25 cellular contexts compared by ENCODE assay signal in the genomic region with DNA sequence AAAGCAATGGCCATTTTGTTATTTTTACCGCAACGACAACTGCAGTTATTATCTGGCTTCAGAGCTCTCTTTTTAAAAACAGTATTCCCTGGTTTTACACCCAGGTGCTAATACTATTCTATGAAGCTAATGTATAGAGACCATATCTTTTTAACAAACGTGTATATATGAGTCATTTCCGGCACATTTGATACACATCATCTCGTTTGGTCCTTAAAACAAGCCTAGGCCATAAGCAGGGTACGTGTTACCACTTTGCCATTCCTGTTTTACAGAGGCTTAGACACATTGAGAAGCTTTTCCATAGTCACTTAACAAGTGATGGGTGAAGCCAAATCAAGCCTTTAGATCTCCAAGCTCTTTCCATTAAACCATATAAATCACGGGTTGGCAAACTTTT. TPM values are rescaled to one million over a fixed set of nuclear protein-coding genes. Genes with fewer than 3 reads are reported as not detected.
DNase-seq lines count a peak whose midpoint lies in the region; ATAC-seq, FAIRE-seq and TF ChIP-seq lines count a peak whose summit lies in the region.
"Had no signal": no experiment of that assay in that cellular context is flagged by ENCODE, and none has a peak within 500 bp of the region (broad histone marks: within the 10 kb centered on the region; RNA-seq: fewer than 3 reads in every experiment).

No MANE protein-coding gene starts in this region.

- no TSS peak for BruUV-seq in endothelial cell of umbilical vein (replicated peaks; lab: Mats Ljungman, UMichigan)

- POLR2A ChIA-PET in endothelial cell of umbilical vein (lab: Charles Lee): no interaction called here

- H3K9me3 ChIP-seq in heart left ventricle (no peaks in the 10 kb centered on the region), endothelial cell of umbilical vein (replicated peaks; ENCODE audit: control insufficient read depth, insufficient read depth, low read length) (no peaks in the 10 kb centered on the region), uterus (no peaks in the 10 kb centered on the region), WERI-Rb-1 (ENCODE audit: severe bottlenecking) (no peaks in the 10 kb centered on the region)
- H3K9me3 ChIP-seq: BE2C, SK-N-SH had no signal

- no peaks in the 10 kb centered on the region for H3K27me3 Mint-ChIP-seq in nephron (ENCODE audit: low read depth)
- H3K27me3 Mint-ChIP-seq: activated naive CD4-positive, alpha-beta T cell treated with anti-CD3 and anti-CD28 coated beads, Interleukin-2, amount 50 U/mL, for 24 hours; type B pancreatic cell had no signal

- ATAC-seq in heart left ventricle (no peak), Right ventricle myocardium superior (ENCODE audit: poor library complexity) (no peak), GM18511 (IDR thresholded peaks at IDR 0.05; ENCODE audit: unreplicated experiment) (no peak)
- ATAC-seq: activated CD4-positive, CD25-positive, alpha-beta regulatory T cell treated with anti-CD3 and anti-CD28 coated beads, Interleukin-2, amount 50 U/mL, for 24 hours; activated T-cell treated with anti-CD3 and anti-CD28 coated beads, Interleukin-2, amount 50 U/mL, for 72 hours; HCT116; left colon had no signal

- dilution Hi-C loops in endothelial cell of umbilical vein (cut with MboI; ENCODE audit: extremely low pct_ligation_motif_present, low sequenced_read_pairs): no loop called here

- TF ChIP-seq CTCF in heart left ventricle (IDR thresholded peaks at IDR 0.05) (no peak), endothelial cell of umbilical vein (IDR thresholded peaks at IDR 0.05; ENCODE audit: extremely low read depth in 1 of 2, insufficient read depth in 1 of 2, low read depth in 1 of 2, low read length in 2 of 2) (no peak), nephron (IDR thresholded peaks at IDR 0.05; ENCODE audit: unreplicated experiment in 3 of 3) (no peak), uterus (IDR thresholded peaks at IDR 0.05) (no peak), WERI-Rb-1 (IDR thresholded peaks at IDR 0.05; ENCODE audit: low read depth, low read length) (no peak)

- no peaks in the 10 kb centered on the region for H3K9me3 Mint-ChIP-seq in nephron
- H3K9me3 Mint-ChIP-seq: activated naive CD4-positive, alpha-beta T cell treated with anti-CD3 and anti-CD28 coated beads, Interleukin-2, amount 50 U/mL, for 24 hours; activated T-cell treated with anti-CD3 and anti-CD28 coated beads, Interleukin-2, amount 50 U/mL, for 72 hours; nephron progenitor cell; type B pancreatic cell had no signal

- peak overlapping the region in 2 of 3 experiments; percentile 3 to 98 for H3K27ac Mint-ChIP-seq in nephron
- H3K27ac Mint-ChIP-seq: activated naive CD4-positive, alpha-beta T cell treated with anti-CD3 and anti-CD28 coated beads, Interleukin-2, amount 50 U/mL, for 24 hours had no signal

- no peak overlapping the region for H2AFZ ChIP-seq in endothelial cell of umbilical vein (ENCODE audit: low read depth, low read length)

- CTCF ChIA-PET in endothelial cell of umbilical vein (lab: Charles Lee): interaction anchor here (0.5 to 1.5 kb wide), 6 partner anchors 15 to 122 kb away, joined by 3 to 4 read pairs (median 4); no protein-coding TSS in a partner anchor

- no peak for FAIRE-seq in endothelial cell of umbilical vein (lab: Jason Lieb, UNC)
- FAIRE-seq: A204.1 had no signal

- peaks cover 75% of the 10 kb centered on the region for H3K4me1 Mint-ChIP-seq in nephron

- H3K27me3 ChIP-seq in heart left ventricle (no peaks in the 10 kb centered on the region), endothelial cell of umbilical vein (ENCODE audit: control insufficient read depth in 2 of 2, insufficient read depth in 2 of 2, low read length in 2 of 2) (no peaks in the 10 kb centered on the region), uterus (no peaks in the 10 kb centered on the region), WERI-Rb-1 (ENCODE audit: insufficient read depth, low read depth, severe bottlenecking) (no peaks in the 10 kb centered on the region)
- H3K27me3 ChIP-seq: BE2C had no signal

- TF ChIP-seq POLR2A in heart left ventricle (IDR thresholded peaks at IDR 0.05): no peak
- TF ChIP-seq POLR2A in endothelial cell of umbilical vein (IDR thresholded peaks at IDR 0.05; ENCODE audit: low read depth, low read length): no peak
- no peak for TF ChIP-seq POLR2A in uterus (IDR thresholded peaks at IDR 0.05)

- DNase-seq in heart left ventricle (no peak), Right ventricle myocardium superior (no peak), endothelial cell of umbilical vein (ENCODE audit: low read depth, low spot score) (peak; percentile 11), uterus (no peak), T-helper 2 cell (no peak), WERI-Rb-1 (no peak)
- DNase-seq: activated CD8-positive, alpha-beta memory T cell treated with anti-CD3 and anti-CD28 coated beads for 24 hours; activated T-cell treated with anti-CD3 and anti-CD28 coated beads, Interleukin-2, amount 50 U/mL, for 72 hours; BE2C; COR-L47; left colon; midbrain; NCI-H1105 treated with DMSO at 0.1 percent for 48 hours; NCI-H524; nephron progenitor cell; SK-N-SH; stimulated activated naive CD4-positive, alpha-beta T cell; T-helper 9 cell had no signal

- H3K36me3 ChIP-seq in heart left ventricle (no peaks in the 10 kb centered on the region), endothelial cell of umbilical vein (ENCODE audit: control insufficient read depth in 2 of 2, extremely low read depth in 1 of 2, insufficient read depth in 2 of 2, low read length in 2 of 2) (no peaks in the 10 kb centered on the region), uterus (no peaks in the 10 kb centered on the region), WERI-Rb-1 (no peaks in the 10 kb centered on the region)
- H3K36me3 ChIP-seq: BE2C had no signal

- no peak overlapping the region for H3K4me3 Mint-ChIP-seq in nephron
- H3K4me3 Mint-ChIP-seq: activated naive CD4-positive, alpha-beta T cell treated with anti-CD3 and anti-CD28 coated beads, Interleukin-2, amount 50 U/mL, for 24 hours; activated T-cell treated with anti-CD3 and anti-CD28 coated beads, Interleukin-2, amount 50 U/mL, for 72 hours; nephron progenitor cell had no signal

- H3K4me1 ChIP-seq in heart left ventricle (peaks cover 11 to 80% (median 71%) of the 10 kb centered on the region in 12 donors), endothelial cell of umbilical vein (ENCODE audit: control insufficient read depth, extremely low read depth, insufficient read depth, low read length) (peaks cover 47% of the 10 kb centered on the region), uterus (peaks cover 17 to 19% of the 10 kb centered on the region in 2 donors)

- WGBS in heart left ventricle, 4 donors: 74 to 77% (median 75%) methylated on average over 7 of the region's 7 CpGs

- H4K20me1 ChIP-seq in endothelial cell of umbilical vein (replicated peaks; ENCODE audit: control insufficient read depth, extremely low read depth, insufficient read depth, low read length): no peaks in the 10 kb centered on the region

- no peaks in the 10 kb centered on the region for H3K9me1 ChIP-seq in endothelial cell of umbilical vein (replicated peaks; ENCODE audit: control insufficient read depth, extremely low read depth, insufficient read depth, low read length)

- H3K4me2 ChIP-seq in endothelial cell of umbilical vein (ENCODE audit: insufficient read depth, low read length): no peak overlapping the region
- H3K4me2 ChIP-seq: SK-N-SH had no signal

- H3K27ac ChIP-seq in heart left ventricle: peak overlapping the region in 11 of 12 donors; percentile 57 to 99 (median 95)
- H3K27ac ChIP-seq in endothelial cell of umbilical vein (ENCODE audit: insufficient read depth, low read depth, low read length): no peak overlapping the region
- peak overlapping the region; percentile 97 to 99 for H3K27ac ChIP-seq in uterus
- no peak overlapping the region for H3K27ac ChIP-seq in WERI-Rb-1

- H3K4me3 ChIP-seq in heart left ventricle (no peak overlapping the region), endothelial cell of umbilical vein (replicated peaks in 1 of 3; ENCODE audit: insufficient read depth in 1 of 3, low read depth in 1 of 3, low read length in 3 of 3) (no peak overlapping the region), uterus (no peak overlapping the region), WERI-Rb-1 (ENCODE audit: low read depth, low read length) (no peak overlapping the region)

- no peaks in the 10 kb centered on the region for H3K36me3 Mint-ChIP-seq in nephron (ENCODE audit: low read depth)

- no peak overlapping the region for H3K9ac ChIP-seq in endothelial cell of umbilical vein (replicated peaks; ENCODE audit: extremely low read depth, insufficient read depth, low read length)
- H3K9ac ChIP-seq: SK-N-SH had no signal

- H3K79me2 ChIP-seq in endothelial cell of umbilical vein (ENCODE audit: control insufficient read depth, insufficient read depth, low read length): no peaks in the 10 kb centered on the region

- intact Hi-C loops in heart left ventricle (cut with DNase I) (loop anchor here in 6 of 10 donors (5.0 to 10.0 kb wide), 5 partner anchors 33 to 118 kb away; a partner anchor contains a TSS), Right ventricle myocardium superior (cut with DNase I) (no loop called here), endothelial cell of umbilical vein (cut with micrococcal nuclease) (no loop called here), uterus (cut with DNase I; ENCODE audit: low total_unique reads) (no loop called here)

TF ChIP-seq in endothelial cell of umbilical vein, 7 proteins besides CTCF, POLR2A, EP300 and RAD21:
- TF ChIP-seq MYC (IDR thresholded peaks at IDR 0.05; ENCODE audit: low read depth, low read length) (no peak), GATA2 (IDR thresholded peaks at IDR 0.05; ENCODE audit: insufficient read depth, insufficient read length, low read depth, low read length) (no peak), POLR2AphosphoS5 (IDR thresholded peaks at IDR 0.05; ENCODE audit: insufficient read depth, low read depth, low read length) (no peak), JUN (IDR thresholded peaks at IDR 0.05; ENCODE audit: borderline replicate concordance, insufficient read depth, insufficient read length, low read depth) (peak; percentile 15)
TF ChIP-seq in endothelial cell of umbilical vein: peak in this region for 1.

RNA-seq across cellular contexts. Expression of a gene that starts 5.5 kb away (rescaled TPM):
- 10 to 100 TPM in 8 of 9 donors, 1 to 10 TPM in 1; 7.4 to 19.4 (median 12.9) TPM for total RNA-seq in heart left ventricle
- polyA plus RNA-seq in heart left ventricle: 10 to 100 TPM; 10.5 to 14.4 TPM
- 10.0 TPM for total RNA-seq in Right ventricle myocardium superior
- 16.5 and 19.2 TPM in 2 replicates for total RNA-seq in endothelial cell of umbilical vein
- 17.1 and 18.1 TPM in 2 replicates for polyA plus RNA-seq in endothelial cell of umbilical vein
- 21.0 and 24.8 TPM in 2 replicates for polyA plus RNA-seq in endothelial cell of umbilical vein (2011; cell fraction: cytosol; rRNA removed)
- 12.4 and 13.2 TPM in 2 replicates for polyA plus RNA-seq in endothelial cell of umbilical vein (2011; cell fraction: nucleus; rRNA removed)
- 12.8 and 16.4 TPM in 2 replicates for polyA plus RNA-seq in endothelial cell of umbilical vein (2012)
- polyA minus RNA-seq in endothelial cell of umbilical vein: 17.3 and 17.8 TPM in 2 replicates
- polyA minus RNA-seq in endothelial cell of umbilical vein (2011; cell fraction: cytosol; rRNA and poly(A)+ RNA removed): 13.4 TPM
- 6.3 and 8.6 TPM in 2 replicates for polyA minus RNA-seq in endothelial cell of umbilical vein (2011; cell fraction: nucleus; rRNA and poly(A)+ RNA removed)
- total RNA-seq in uterus: 10 to 100 TPM; 17.2 to 64.4 (median 25.4) TPM

Comparison
In these comparisons a context has a peak if more than half of its experiments do, and no peak if none do; other contexts are left out.
1. intact Hi-C loops: an anchor here in heart left ventricle (5.0 to 10.0 kb wide); none called in Right ventricle myocardium superior, endothelial cell of umbilical vein and uterus.
2. H3K27ac ChIP-seq: peak in heart left ventricle (11 of 12) and uterus (2 of 2); none in endothelial cell of umbilical vein (single experiment) and WERI-Rb-1 (single experiment).